19 cellular contexts compared by ENCODE assay signal in the genomic region with DNA sequence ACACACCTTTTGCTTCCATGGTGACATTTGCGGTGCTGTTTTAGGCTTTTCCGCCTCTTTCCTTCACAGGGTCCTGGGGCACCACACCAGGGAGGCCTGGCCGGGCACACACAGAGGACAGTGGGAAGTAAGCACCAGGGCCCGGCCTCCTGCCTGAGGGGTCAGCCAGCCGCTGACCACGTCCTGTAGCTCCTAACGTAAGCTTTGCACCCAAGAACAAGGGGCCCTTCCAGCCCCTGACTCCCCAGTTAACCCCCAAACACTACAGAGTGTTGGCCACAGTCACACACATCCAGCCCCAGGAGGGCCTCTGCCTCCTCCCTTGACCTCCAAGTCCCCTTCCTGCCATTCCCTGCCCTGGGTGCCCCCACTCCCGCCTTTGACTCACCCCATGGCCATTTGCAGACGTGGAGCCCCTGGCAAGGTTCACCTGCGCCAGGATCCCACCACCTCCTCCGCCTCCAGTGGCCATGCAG. TPM values are rescaled to one million over a fixed set of nuclear protein-coding genes. Genes with fewer than 3 reads are reported as not detected.
DNase-seq lines count a peak whose midpoint lies in the region; ATAC-seq, FAIRE-seq and TF ChIP-seq lines count a peak whose summit lies in the region.
"Had no signal": no experiment of that assay in that cellular context is flagged by ENCODE, and none has a peak within 500 bp of the region (broad histone marks: within the 10 kb centered on the region; RNA-seq: fewer than 3 reads in every experiment).

No MANE protein-coding gene starts in this region.

- H3K4me2 ChIP-seq in BLaER1 (peak overlapping the region; percentile 94), osteoblast (ENCODE audit: insufficient read depth, low read length) (no peak overlapping the region)

- no peak overlapping the region for H2AFZ ChIP-seq in osteoblast (ENCODE audit: low read length)

- H3K4me3 Mint-ChIP-seq in natural killer cell = no peak overlapping the region
- H3K4me3 Mint-ChIP-seq: B cell; CD14-positive monocyte; CD8-positive, alpha-beta T cell; IgD-negative memory B cell had no signal

- TF ChIP-seq CTCF in kidney (IDR thresholded peaks at IDR 0.05; ENCODE audit: borderline replicate concordance, extremely low read depth, insufficient read depth) = no peak
- no peak for TF ChIP-seq CTCF in osteoblast (IDR thresholded peaks at IDR 0.05; ENCODE audit: extremely low read depth, low read depth, low read length)
- TF ChIP-seq CTCF in natural killer cell (IDR thresholded peaks at IDR 0.05) = no peak

- H3K9me3 Mint-ChIP-seq in natural killer cell = no peaks in the 10 kb centered on the region
- H3K9me3 Mint-ChIP-seq: CD8-positive, alpha-beta T cell; IgD-negative memory B cell had no signal

- no peaks in the 10 kb centered on the region for H3K27me3 ChIP-seq in BLaER1
- no peaks in the 10 kb centered on the region for H3K27me3 ChIP-seq in H7 (ENCODE audit: control insufficient read depth, insufficient read depth, low read length)
- peaks cover 17% of the 10 kb centered on the region for H3K27me3 ChIP-seq in osteoblast (ENCODE audit: insufficient read depth, low read length)

- H3K36me3 ChIP-seq in BLaER1 (no peaks in the 10 kb centered on the region), H7 (replicated peaks; ENCODE audit: control insufficient read depth, insufficient read depth, low read length) (no peaks in the 10 kb centered on the region), kidney (ENCODE audit: control insufficient read depth in 1 of 2, insufficient read depth in 2 of 2, low read length in 2 of 2) (no peaks in the 10 kb centered on the region), osteoblast (ENCODE audit: insufficient read depth, low read length) (no peaks in the 10 kb centered on the region)

- H3K4me1 Mint-ChIP-seq in natural killer cell = no peaks in the 10 kb centered on the region
- H3K4me1 Mint-ChIP-seq: B cell, CD14-positive monocyte, IgD-negative memory B cell had no signal

- ATAC-seq in natural killer cell = no peak
- ATAC-seq: CD8-positive, alpha-beta T cell; HCT116 had no signal

- FAIRE-seq in kidney (lab: Jason Lieb, UNC) = no peak
- FAIRE-seq: A204.1, D721Med, H1 had no signal

- H3K9me3 ChIP-seq in BLaER1 (no peaks in the 10 kb centered on the region; the same call in 1 of the 2 replicates), kidney (ENCODE audit: control insufficient read depth in 1 of 2, low read length in 2 of 2) (no peaks in the 10 kb centered on the region), osteoblast (ENCODE audit: low read depth, low read length) (no peaks in the 10 kb centered on the region)

- H3K27ac Mint-ChIP-seq in natural killer cell = no peak overlapping the region
- H3K27ac Mint-ChIP-seq: B cell; CD14-positive monocyte; CD8-positive, alpha-beta T cell; IgD-negative memory B cell had no signal

- H3K4me1 ChIP-seq in BLaER1 = peaks cover 97% of the 10 kb centered on the region
- H3K4me1 ChIP-seq in kidney (ENCODE audit: control insufficient read depth in 1 of 2, insufficient read depth in 1 of 2, low read depth in 1 of 2, low read length in 2 of 2) = no peaks in the 10 kb centered on the region
- no peaks in the 10 kb centered on the region for H3K4me1 ChIP-seq in osteoblast (ENCODE audit: insufficient read depth, low read length)

- peaks cover 0 to 4% of the 10 kb centered on the region in 2 donors for H3K27me3 Mint-ChIP-seq in natural killer cell (ENCODE audit: low read depth in 2 of 2)

- H4K20me1 ChIP-seq in BLaER1 = no peaks in the 10 kb centered on the region
- H4K20me1 ChIP-seq in osteoblast (ENCODE audit: insufficient read depth, low read length) = no peaks in the 10 kb centered on the region

- intact Hi-C loops in kidney (cut with DNase I) (no loop called here), natural killer cell (cut with micrococcal nuclease) (no loop called here)

- H3K9ac ChIP-seq in BLaER1 = peak overlapping the region; percentile 80
- H3K9ac ChIP-seq in kidney (ENCODE audit: low read length in 2 of 2) = no peak overlapping the region

- peak; percentile 38 for DNase-seq in H7
- DNase-seq in kidney = peak; percentile 63
- peak; percentile 61 for DNase-seq in osteoblast (ENCODE audit: insufficient read length, low spot score, missing footprints)
- no peak for DNase-seq in activated T-cell treated with anti-CD3 and anti-CD28 coated beads, Interleukin-2, amount 50 U/mL, for 48 hours
- no peak for DNase-seq in activated effector memory CD4-positive, alpha-beta T cell treated with Interleukin-2 at 50 U/mL for 16 hours
- DNase-seq in SHP77 (lab: John Stamatoyannopoulos, UW) = no peak
- no peak for DNase-seq in natural killer cell
- DNase-seq: CD8-positive, alpha-beta T cell; COR-L47; DND-41; GDM1 had no signal

- no peaks in the 10 kb centered on the region for H3K79me2 ChIP-seq in osteoblast (ENCODE audit: insufficient read depth, low read length)

- H3K4me3 ChIP-seq in BLaER1 (no peak overlapping the region), H7 (ENCODE audit: insufficient read depth, low read depth, low read length) (no peak overlapping the region), kidney (ENCODE audit: low read length in 2 of 2) (no peak overlapping the region), osteoblast (ENCODE audit: insufficient read depth, low read length) (no peak overlapping the region)

- H3K27ac ChIP-seq in BLaER1 = peak overlapping the region; percentile 83
- H3K27ac ChIP-seq in kidney (ENCODE audit: low read depth in 2 of 2, low read length in 2 of 2) = no peak overlapping the region
- H3K27ac ChIP-seq in osteoblast (ENCODE audit: low read depth, low read length) = no peak overlapping the region

- H3K36me3 Mint-ChIP-seq in natural killer cell = no peaks in the 10 kb centered on the region
- H3K36me3 Mint-ChIP-seq: CD14-positive monocyte; CD8-positive, alpha-beta T cell; IgD-negative memory B cell had no signal

RNA-seq across cellular contexts. Expression of a gene that starts 54.7 kb away (rescaled TPM):
- 32.6 and 36.0 TPM in 2 replicates for total RNA-seq in H7 (2014; rRNA removed; shearing (Covaris generic))
- total RNA-seq in kidney (43.1 TPM), osteoblast (23.9 and 26.8 TPM in 2 replicates), natural killer cell (10 to 100 TPM; 39.1 to 43.1 (median 41.0) TPM)
- 21.9 TPM for polyA plus RNA-seq in kidney (ENCODE audit: insufficient read depth, low read depth, low replicate concordance)

Comparison
In these comparisons a context has a peak if more than half of its experiments do, and no peak if none do; other contexts are left out.
1. DNase-seq: peak in H7 (single experiment), kidney (single experiment) and osteoblast (single experiment); none in activated T-cell treated with anti-CD3 and anti-CD28 coated beads, Interleukin-2, amount 50 U/mL, for 48 hours (0 of 2), activated effector memory CD4-positive, alpha-beta T cell treated with Interleukin-2 at 50 U/mL for 16 hours (single experiment), SHP77 (0 of 2) and natural killer cell (single experiment).